Comparison of ENCODE assay signal across 8 cellular contexts in genomic region chr13:114281351-114282142, GRCh38. TPM values are rescaled to one million over a fixed set of nuclear protein-coding genes. Genes with fewer than 3 reads are reported as not detected.
DNase-seq lines count a peak whose midpoint lies in the region; ATAC-seq, FAIRE-seq and TF ChIP-seq lines count a peak whose summit lies in the region.

A gene with protein sequence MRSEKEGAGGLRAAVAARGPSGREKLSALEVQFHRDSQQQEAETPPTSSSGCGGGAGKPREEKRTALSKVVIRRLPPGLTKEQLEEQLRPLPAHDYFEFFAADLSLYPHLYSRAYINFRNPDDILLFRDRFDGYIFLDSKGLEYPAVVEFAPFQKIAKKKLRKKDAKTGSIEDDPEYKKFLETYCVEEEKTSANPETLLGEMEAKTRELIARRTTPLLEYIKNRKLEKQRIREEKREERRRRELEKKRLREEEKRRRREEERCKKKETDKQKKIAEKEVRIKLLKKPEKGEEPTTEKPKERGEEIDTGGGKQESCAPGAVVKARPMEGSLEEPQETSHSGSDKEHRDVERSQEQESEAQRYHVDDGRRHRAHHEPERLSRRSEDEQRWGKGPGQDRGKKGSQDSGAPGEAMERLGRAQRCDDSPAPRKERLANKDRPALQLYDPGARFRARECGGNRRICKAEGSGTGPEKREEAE (plus strand): TSS chr13:114281601. CDS start chr13:114281640, 39 bp downstream.

- peak within 1 kb of the TSS; percentile 100 for H4K8ac ChIP-seq in H1 (ENCODE audit: extremely low read depth, insufficient read depth, low read length)
- peak within 1 kb of the TSS; percentile 91 for H4K8ac ChIP-seq in mesendoderm (ENCODE audit: low read depth, low read length)

- H3K23ac ChIP-seq in H1 (ENCODE audit: insufficient read length) = no peak within 1 kb of the TSS
- H3K23ac ChIP-seq in mesendoderm (ENCODE audit: low read length) = no peak within 1 kb of the TSS

- TF ChIP-seq EP300 in H1 (IDR thresholded peaks at IDR 0.05; ENCODE audit: borderline replicate concordance in 1 of 2, low read depth in 2 of 2, low read length in 2 of 2) = peak in 1 of 2 experiments; percentile 46; a peak in 1 of 3 replicates

- peak within 1 kb of the TSS; percentile 95 to 99 (median 98) for H3K9ac ChIP-seq in H1 (replicated peaks in 1 of 4; ENCODE audit: extremely low read depth in 1 of 4, low read depth in 3 of 4, low read length in 3 of 4)
- H3K9ac ChIP-seq in mesendoderm (ENCODE audit: low read length) = peak within 1 kb of the TSS; percentile 92

- H3K18ac ChIP-seq in H1 (ENCODE audit: extremely low read depth, low read length) (peak within 1 kb of the TSS; percentile 95), mesendoderm (ENCODE audit: low read length) (peak within 1 kb of the TSS; percentile 98)

- no peak for TF ChIP-seq RAD21 in H1 (IDR thresholded peaks at IDR 0.05 in 1 of 2, conservative IDR thresholded peaks at IDR 0.05 in 1 of 2; ENCODE audit: low read depth in 2 of 2, low read length in 2 of 2)

- peak within 1 kb of the TSS; percentile 96 for H4K91ac ChIP-seq in H1 (replicated peaks; ENCODE audit: insufficient read length, low read length)

- WGBS in H1 (ENCODE audit: extremely low coverage in 1 of 2, insufficient coverage in 1 of 2, insufficient read length in 1 of 2, insufficient replicate concordance in 2 of 2, low coverage in 1 of 2, low lambda C conversion rate in 2 of 2, missing lambda C conversion rate in 1 of 2), 2 experiments = 2% methylated on average over 43 of the region's 99 CpGs; no CpG with 5 or more reads in 1 of the 2 experiments
- WGBS in mesendoderm (ENCODE audit: extremely low coverage, insufficient coverage, low lambda C conversion rate) = no CpG with 5 or more reads among the region's 99 CpGs

- H3K9me3 ChIP-seq in H1 (ENCODE audit: insufficient read depth in 2 of 2, low read depth in 1 of 2, low read length in 1 of 2) = no peaks in the 10 kb centered on the region

- H3K27me3 ChIP-seq in H1 (replicated peaks in 1 of 4; ENCODE audit: control insufficient read depth in 3 of 4, extremely low read depth in 1 of 4, insufficient read depth in 3 of 4, low read length in 3 of 4) = no peaks in the 10 kb centered on the region
- no peaks in the 10 kb centered on the region for H3K27me3 ChIP-seq in mesendoderm (ENCODE audit: insufficient read depth, low read length, poor library complexity)

- peak within 1 kb of the TSS; percentile 54 for H3K4ac ChIP-seq in H1 (replicated peaks; ENCODE audit: insufficient read length, low read depth, low read length)
- peak within 1 kb of the TSS; percentile 72 for H3K4ac ChIP-seq in mesendoderm (ENCODE audit: low read depth, low read length)

- H2AK5ac ChIP-seq in H1 (ENCODE audit: low read depth, low read length) = no peak within 1 kb of the TSS
- no peak within 1 kb of the TSS for H2AK5ac ChIP-seq in mesendoderm (ENCODE audit: low read length)

- FAIRE-seq in H1 (lab: Jason Lieb, UNC) = no peak

- DNase-seq in CMK (ENCODE audit: low read depth) = peak; percentile 77
- DNase-seq in HS-27A (ENCODE audit: low read depth) = peak; percentile 56
- peak; percentile 92 for DNase-seq in NK-92 treated with Interleukin-12 subunit alpha and Interleukin-12 subunit beta, amount 100 ng/mL, for 24 hours (lab: John Stamatoyannopoulos, UW)
- DNase-seq in activated CD8-positive, alpha-beta memory T cell treated with anti-CD3 and anti-CD28 coated beads for 48 hours (ENCODE audit: low read depth in 2 of 3, low spot score in 2 of 3) = peak; percentile 73 to 83 (median 78)
- peak; percentile 63 to 94 for DNase-seq in H1 (ENCODE audit: low read depth in 1 of 2, low spot score in 2 of 2)
- peak; percentile 96 for DNase-seq in mesendoderm
- DNase-seq in stimulated activated CD8-positive, alpha-beta memory T cell treated with anti-CD3 and anti-CD28 coated beads, Interleukin-15, amount 100 ng/mL, for 1 hour (ENCODE audit: low read depth) = peak; percentile 73

- CTCF ChIA-PET in H1 (lab: Charles Lee; ENCODE audit: partially characterized antibody) = interaction anchor here (0.7 kb wide), 1 partner anchor 36 kb away, joined by 3 read pairs; no protein-coding TSS in a partner anchor

- peak within 1 kb of the TSS; percentile 70 to 94 (median 88) for H3K4me3 ChIP-seq in H1 (ENCODE audit: extremely low read depth in 1 of 4, insufficient read depth in 2 of 4, low read depth in 3 of 4, low read length in 4 of 4)
- H3K4me3 ChIP-seq in mesendoderm (ENCODE audit: low read length) = peak within 1 kb of the TSS; percentile 82

- H3K27ac ChIP-seq in H1 (ENCODE audit: low read depth, low read length) = peak within 1 kb of the TSS; percentile 98
- peak within 1 kb of the TSS; percentile 100 for H3K27ac ChIP-seq in mesendoderm (ENCODE audit: low read depth, low read length)

- H2BK12ac ChIP-seq in H1 (ENCODE audit: low read depth, low read length) = peak within 1 kb of the TSS; percentile 83

- peaks cover 1 to 40% (median 13%) of the 10 kb centered on the region in 4 experiments; a peak in 7 of 8 replicates for H3K36me3 ChIP-seq in H1 (ENCODE audit: control insufficient read depth in 2 of 4, insufficient read depth in 4 of 4, low read length in 3 of 4)
- H3K36me3 ChIP-seq in mesendoderm (ENCODE audit: control insufficient read depth, insufficient read depth, low read length) = no peaks in the 10 kb centered on the region

- peak within 1 kb of the TSS; percentile 98 for H3K56ac ChIP-seq in H1 (replicated peaks; ENCODE audit: insufficient read length, low read depth, low read length)
- H3K56ac ChIP-seq in mesendoderm (ENCODE audit: low read length) = peak within 1 kb of the TSS; percentile 96

- peak within 1 kb of the TSS; percentile 99 for H4K5ac ChIP-seq in H1 (ENCODE audit: insufficient read length, low read depth, low read length)
- H4K5ac ChIP-seq in mesendoderm (ENCODE audit: low read length) = no peak within 1 kb of the TSS

- no peak within 1 kb of the TSS for H3K14ac ChIP-seq in H1 (ENCODE audit: insufficient read length)

- H2BK15ac ChIP-seq in H1 (ENCODE audit: low read length) (peak within 1 kb of the TSS; percentile 90; the same call in 1 of the 2 replicates), mesendoderm (replicated peaks; ENCODE audit: low read depth) (no peak within 1 kb of the TSS)

- H3K4me1 ChIP-seq in H1 (replicated peaks in 1 of 4; ENCODE audit: control insufficient read depth in 3 of 4, insufficient read depth in 4 of 4, low read length in 3 of 4) = peaks cover 0 to 8% (median 3%) of the 10 kb centered on the region in 4 experiments; a peak in 4 of 7 replicates
- H3K4me1 ChIP-seq in mesendoderm (ENCODE audit: control insufficient read depth, low read depth, low read length) = peaks cover 3% of the 10 kb centered on the region

- H3K23me2 ChIP-seq in H1 (ENCODE audit: low read depth, low read length) = no peaks in the 10 kb centered on the region

- peak within 1 kb of the TSS; percentile 57 to 70 for H3K4me2 ChIP-seq in H1 (ENCODE audit: insufficient read depth in 1 of 2, low read depth in 2 of 2, low read length in 2 of 2)
- H3K4me2 ChIP-seq in mesendoderm (ENCODE audit: low read length) = peak within 1 kb of the TSS; percentile 49

- no peak for TF ChIP-seq CTCF in H1 (IDR thresholded peaks at IDR 0.05; ENCODE audit: control extremely low read depth in 1 of 3, insufficient read depth in 1 of 3, low read depth in 1 of 3, low read length in 3 of 3)

- H4K20me1 ChIP-seq in H1 (replicated peaks in 1 of 2; ENCODE audit: control insufficient read depth in 1 of 2, insufficient read depth in 2 of 2, low read length in 2 of 2) = no peaks in the 10 kb centered on the region

- ATAC-seq in GM19467 (IDR thresholded peaks at IDR 0.05; ENCODE audit: unreplicated experiment) = peak; percentile 65

- H2BK5ac ChIP-seq in H1 (ENCODE audit: low read depth, low read length) (peak within 1 kb of the TSS; percentile 98), mesendoderm (ENCODE audit: low read length) (peak within 1 kb of the TSS; percentile 89)

- peak; percentile 86 to 94 for TF ChIP-seq POLR2A in H1 (IDR thresholded peaks at IDR 0.05; ENCODE audit: control extremely low read depth in 1 of 2, low read depth in 2 of 2, low read length in 2 of 2)

- H3K79me1 ChIP-seq in H1 (ENCODE audit: low read depth, low read length) (no peaks in the 10 kb centered on the region), mesendoderm (ENCODE audit: low read length) (peaks cover 6% of the 10 kb centered on the region)

- POLR2A ChIA-PET in H1 (lab: Charles Lee; ENCODE audit: partially characterized antibody) = interaction anchor here (0.6 to 3.7 kb wide), 22 partner anchors 10 to 1072 kb away, joined by 3 to 35 read pairs (median 4); partner anchors contain the start of gene CUL4A

- H2BK120ac ChIP-seq in H1 (replicated peaks; ENCODE audit: low read depth, low read length) (no peak within 1 kb of the TSS), mesendoderm (ENCODE audit: low read depth, low read length) (peak within 1 kb of the TSS; percentile 3)

- H2BK20ac ChIP-seq in H1 (ENCODE audit: low read length) = no peak within 1 kb of the TSS; the same call in 1 of the 2 replicates

- peak within 1 kb of the TSS; percentile 95; the same call in 1 of the 2 replicates for H2AFZ ChIP-seq in H1 (ENCODE audit: low read length)

- peaks cover 0 to 32% of the 10 kb centered on the region in 2 experiments; a peak in 2 of 4 replicates for H3K79me2 ChIP-seq in H1 (ENCODE audit: control insufficient read depth in 1 of 2, insufficient read depth in 2 of 2, low read length in 2 of 2)
- H3K79me2 ChIP-seq in mesendoderm (ENCODE audit: control insufficient read depth, insufficient read depth, low read length) = peaks cover 13% of the 10 kb centered on the region

TF ChIP-seq in H1, 55 proteins besides CTCF, POLR2A, EP300 and RAD21 (continues in another document):
- TF ChIP-seq GABPA (IDR thresholded peaks at IDR 0.05; ENCODE audit: borderline replicate concordance, insufficient read depth, low read length) = no peak
- TF ChIP-seq USF2 (IDR thresholded peaks at IDR 0.05; ENCODE audit: low read length) = no peak

RNA-seq across cellular contexts. Expression of the gene that starts here (rescaled TPM):
- 56.6 and 58.2 TPM in 2 replicates for total RNA-seq in H1 (2021; fragmentation: NEBNext Ultra II Directional; extraction: Animal tissue kit (Norgen Biotek cat#: 25700))
- 47.1 and 48.7 TPM in 2 replicates for polyA plus RNA-seq in H1 (2011; rRNA removed)
- 78.7 TPM for polyA plus RNA-seq in H1 (2011; cell fraction: cytosol; rRNA removed)
- polyA plus RNA-seq in H1 (2011; cell fraction: nucleus; rRNA removed) = 56.2 TPM
- polyA plus RNA-seq in H1 (2012, experiment 1 of 2) = 63.0 to 78.5 TPM (median 70.5 TPM) in 4 replicates
- polyA plus RNA-seq in H1 (2012, experiment 2 of 2) = 14.2 TPM
- polyA plus RNA-seq in H1 (2013, experiment 1 of 2) = 88.6 TPM
- 86.1 TPM for polyA plus RNA-seq in H1 (2013, experiment 2 of 2)
- 18.0 and 22.0 TPM in 2 replicates for polyA minus RNA-seq in H1 (2011; rRNA and poly(A)+ RNA removed)
- polyA minus RNA-seq in H1 (2011; cell fraction: cytosol; rRNA and poly(A)+ RNA removed) = 27.8 TPM
- 45.9 TPM for polyA minus RNA-seq in H1 (2011; cell fraction: nucleus; rRNA and poly(A)+ RNA removed)
- polyA plus RNA-seq in mesendoderm (2013, experiment 1 of 2) = 62.2 TPM
- 61.0 TPM for polyA plus RNA-seq in mesendoderm (2013, experiment 2 of 2)

Comparison
In these comparisons a context has a peak if more than half of its experiments do, and no peak if none do; other contexts are left out.
1. Peak in every context shown above with its lines: DNase-seq, ATAC-seq, H3K4me3 ChIP-seq and H3K27ac ChIP-seq.